ENCODE assay signal across 18 cellular contexts in genomic region chr3:150177673-150178378, GRCh38.
DNase-seq lines count a peak whose midpoint lies in the region; ATAC-seq, FAIRE-seq and TF ChIP-seq lines count a peak whose summit lies in the region.
"Had no signal": no experiment of that assay in that cellular context is flagged by ENCODE, and none has a peak within 500 bp of the region (broad histone marks: within the 10 kb centered on the region; RNA-seq: fewer than 3 reads in every experiment).

No MANE protein-coding gene starts in this region.

- H3K9me1 ChIP-seq in endothelial cell of umbilical vein (replicated peaks; ENCODE audit: control insufficient read depth, extremely low read depth, insufficient read depth, low read length) = no peaks in the 10 kb centered on the region

- H4K20me1 ChIP-seq in endothelial cell of umbilical vein (replicated peaks; ENCODE audit: control insufficient read depth, extremely low read depth, insufficient read depth, low read length) = no peaks in the 10 kb centered on the region
- no peaks in the 10 kb centered on the region for H4K20me1 ChIP-seq in HepG2 (ENCODE audit: insufficient read depth, low read length)

- intact Hi-C loops in endothelial cell of umbilical vein (cut with micrococcal nuclease) = no loop called here
- intact Hi-C loops in body of pancreas (cut with DNase I) = no loop called here
- intact Hi-C loops in HepG2 (cut with micrococcal nuclease; ENCODE audit: unreplicated experiment) = no loop called here

- peaks cover 37% of the 10 kb centered on the region for H3K4me1 Mint-ChIP-seq in nephron
- H3K4me1 Mint-ChIP-seq: CD4-positive, CD25-positive, alpha-beta regulatory T cell; immature natural killer cell had no signal

- no peak for FAIRE-seq in endothelial cell of umbilical vein (lab: Jason Lieb, UNC)
- FAIRE-seq in HepG2 (lab: Jason Lieb, UNC) = no peak

- H3K27me3 ChIP-seq in endothelial cell of umbilical vein (ENCODE audit: control insufficient read depth in 2 of 2, insufficient read depth in 2 of 2, low read length in 2 of 2) (peaks cover 11 to 26% of the 10 kb centered on the region in 2 experiments), body of pancreas (no peaks in the 10 kb centered on the region), HepG2 (ENCODE audit: control insufficient read depth in 1 of 2, insufficient read depth in 2 of 2, low read length in 2 of 2) (no peaks in the 10 kb centered on the region)

- BruUV-seq in endothelial cell of umbilical vein (replicated peaks; lab: Mats Ljungman, UMichigan) (no TSS peak), HepG2 (replicated peaks; lab: Mats Ljungman, UMichigan) (no TSS peak)

- no peak for TF ChIP-seq CTCF in endothelial cell of umbilical vein (IDR thresholded peaks at IDR 0.05; ENCODE audit: extremely low read depth in 1 of 2, insufficient read depth in 1 of 2, low read depth in 1 of 2, low read length in 2 of 2)
- TF ChIP-seq CTCF in nephron (IDR thresholded peaks at IDR 0.05; ENCODE audit: unreplicated experiment in 3 of 3) = no peak
- TF ChIP-seq CTCF in body of pancreas (IDR thresholded peaks at IDR 0.05) = no peak
- no peak for TF ChIP-seq CTCF in HepG2 (CRISPR knock-in tag; IDR thresholded peaks at IDR 0.05)

- H3K9ac ChIP-seq in endothelial cell of umbilical vein (replicated peaks; ENCODE audit: extremely low read depth, insufficient read depth, low read length) (no peak overlapping the region), HepG2 (ENCODE audit: insufficient read depth, low read depth, low read length) (no peak overlapping the region)

- H2AFZ ChIP-seq in endothelial cell of umbilical vein (ENCODE audit: low read depth, low read length) (no peak overlapping the region), HepG2 (ENCODE audit: low read length) (no peak overlapping the region)

- no peak overlapping the region for H3K4me2 ChIP-seq in endothelial cell of umbilical vein (ENCODE audit: insufficient read depth, low read length)
- H3K4me2 ChIP-seq in HepG2 (ENCODE audit: low read depth, low read length) = no peak overlapping the region

- H3K27me3 Mint-ChIP-seq in nephron (ENCODE audit: low read depth) = no peaks in the 10 kb centered on the region

- H3K4me3 ChIP-seq in endothelial cell of umbilical vein (replicated peaks in 1 of 3; ENCODE audit: insufficient read depth in 1 of 3, low read depth in 1 of 3, low read length in 3 of 3) (no peak overlapping the region), body of pancreas (no peak overlapping the region), HepG2 (replicated peaks in 1 of 3; ENCODE audit: insufficient read depth in 1 of 3, low read depth in 2 of 3, low read length in 3 of 3) (no peak overlapping the region)
- H3K4me3 ChIP-seq: esophagus squamous epithelium had no signal

- H3K27ac ChIP-seq in endothelial cell of umbilical vein (ENCODE audit: insufficient read depth, low read depth, low read length) (no peak overlapping the region), body of pancreas (no peak overlapping the region), HepG2 (ENCODE audit: extremely low read length, insufficient read depth, low read length) (no peak overlapping the region)
- H3K27ac ChIP-seq: esophagus squamous epithelium had no signal

- ATAC-seq in body of pancreas = no peak
- no peak for ATAC-seq in HepG2

- no peaks in the 10 kb centered on the region for H3K9me3 ChIP-seq in endothelial cell of umbilical vein (replicated peaks; ENCODE audit: control insufficient read depth, insufficient read depth, low read length)
- no peaks in the 10 kb centered on the region for H3K9me3 ChIP-seq in body of pancreas
- H3K9me3 ChIP-seq in HepG2 (ENCODE audit: low read length) = no peaks in the 10 kb centered on the region
- H3K9me3 ChIP-seq: esophagus squamous epithelium had no signal

- WGBS in body of pancreas, 2 donors = 79 to 87% methylated on average over 4 of the region's 4 CpGs
- 36% methylated on average over 4 of the region's 4 CpGs for WGBS in HepG2 (ENCODE audit: low lambda C conversion rate)

- dilution Hi-C loops in endothelial cell of umbilical vein (cut with MboI; ENCODE audit: extremely low pct_ligation_motif_present, low sequenced_read_pairs) = no loop called here

- TF ChIP-seq EP300 in HepG2 (IDR thresholded peaks at IDR 0.05; ENCODE audit: low read depth in 2 of 2, low read length in 2 of 2) (no peak), HepG2 (CRISPR knock-in tag; IDR thresholded peaks at IDR 0.05; ENCODE audit: borderline replicate concordance) (no peak)

- POLR2A ChIA-PET in endothelial cell of umbilical vein (lab: Charles Lee) = no interaction called here
- POLR2A ChIA-PET in HepG2 (lab: Yijun Ruan, JAX) = no interaction called here

- no peak overlapping the region for H3K4me3 Mint-ChIP-seq in nephron
- H3K4me3 Mint-ChIP-seq: CD4-positive, CD25-positive, alpha-beta regulatory T cell; immature natural killer cell had no signal

- no peaks in the 10 kb centered on the region for H3K36me3 Mint-ChIP-seq in nephron (ENCODE audit: low read depth)
- H3K36me3 Mint-ChIP-seq: CD4-positive, CD25-positive, alpha-beta regulatory T cell; immature natural killer cell had no signal

- DNase-seq in Ammon's horn (ENCODE audit: low spot score) = peak; percentile 22
- peak; percentile 65 for DNase-seq in NCI-H226
- no peak for DNase-seq in endothelial cell of umbilical vein (ENCODE audit: low read depth, low spot score)
- DNase-seq in body of pancreas = no peak
- no peak for DNase-seq in T-helper 2 cell
- no peak for DNase-seq in AML-193 (lab: John Stamatoyannopoulos, UW)
- DNase-seq in HepG2 (ENCODE audit: low spot score) = no peak
- DNase-seq: activated CD8-positive, alpha-beta memory T cell treated with anti-CD3 and anti-CD28 coated beads for 24 hours; activated gamma-delta T cell; CD4-positive, CD25-positive, alpha-beta regulatory T cell; esophagus squamous epithelium; immature natural killer cell; NCI-H1436; NCI-H526; retina; stimulated activated CD4-positive, alpha-beta T cell treated with anti-CD3 and anti-CD28 coated beads, Interleukin-4, amount 100 ng/mL, for 24 hours; T1000 had no signal

- H3K36me3 ChIP-seq in endothelial cell of umbilical vein (ENCODE audit: control insufficient read depth in 2 of 2, extremely low read depth in 1 of 2, insufficient read depth in 2 of 2, low read length in 2 of 2) = no peaks in the 10 kb centered on the region
- no peaks in the 10 kb centered on the region for H3K36me3 ChIP-seq in body of pancreas (replicated peaks in 1 of 2; ENCODE audit: insufficient read depth in 1 of 2, low read depth in 2 of 2)
- H3K36me3 ChIP-seq in HepG2 (replicated peaks in 1 of 2; ENCODE audit: control insufficient read depth in 1 of 2, insufficient read depth in 2 of 2, low read length in 2 of 2) = no peaks in the 10 kb centered on the region
- H3K36me3 ChIP-seq: esophagus squamous epithelium had no signal

- H3K79me2 ChIP-seq in endothelial cell of umbilical vein (ENCODE audit: control insufficient read depth, insufficient read depth, low read length) = no peaks in the 10 kb centered on the region
- no peaks in the 10 kb centered on the region for H3K79me2 ChIP-seq in HepG2 (ENCODE audit: insufficient read depth, low read length)

- no peaks in the 10 kb centered on the region for H3K9me3 Mint-ChIP-seq in nephron
- H3K9me3 Mint-ChIP-seq: immature natural killer cell had no signal

- in situ Hi-C loops in HepG2 (cut with HindIII; ENCODE audit: extremely low pct_ligation_motif_present, low pct_unique_long_range_greater_than_20kb) = no loop called here

- peak overlapping the region; percentile 28 to 78 (median 62) for H3K27ac Mint-ChIP-seq in nephron
- H3K27ac Mint-ChIP-seq: CD4-positive, CD25-positive, alpha-beta regulatory T cell; immature natural killer cell had no signal

- TF ChIP-seq POLR2A in endothelial cell of umbilical vein (IDR thresholded peaks at IDR 0.05; ENCODE audit: low read depth, low read length) (no peak), body of pancreas (IDR thresholded peaks at IDR 0.05) (no peak), HepG2 (IDR thresholded peaks at IDR 0.05; ENCODE audit: insufficient read depth in 1 of 2, low read depth in 2 of 2, low read length in 2 of 2) (no peak)

- TF ChIP-seq RAD21 in HepG2 (CRISPR knock-in tag; IDR thresholded peaks at IDR 0.05) = no peak

- CTCF ChIA-PET in endothelial cell of umbilical vein (lab: Charles Lee) = interaction anchor here (0.7 to 1.4 kb wide), 5 partner anchors 22 to 298 kb away, joined by 3 to 4 read pairs (median 3); no protein-coding TSS in a partner anchor
- CTCF ChIA-PET in HepG2 (lab: Yijun Ruan, JAX; ENCODE audit: low intra/inter-chr PET ratio, low total read pairs) = no interaction called here

- no peaks in the 10 kb centered on the region for H3K4me1 ChIP-seq in endothelial cell of umbilical vein (ENCODE audit: control insufficient read depth, extremely low read depth, insufficient read depth, low read length)
- peaks cover 19% of the 10 kb centered on the region for H3K4me1 ChIP-seq in body of pancreas
- peaks cover 12% of the 10 kb centered on the region; the same call in 1 of the 2 replicates for H3K4me1 ChIP-seq in HepG2 (ENCODE audit: insufficient read depth, low read length)
- H3K4me1 ChIP-seq: esophagus squamous epithelium had no signal

TF ChIP-seq in endothelial cell of umbilical vein, 7 proteins besides CTCF, POLR2A, EP300 and RAD21:
- TF ChIP-seq FOS (IDR thresholded peaks at IDR 0.05; ENCODE audit: borderline replicate concordance, insufficient read depth, low read length) (peak; percentile 45), MYC (IDR thresholded peaks at IDR 0.05; ENCODE audit: low read depth, low read length) (no peak)

TF ChIP-seq in HepG2, 621 proteins besides CTCF, POLR2A, EP300 and RAD21 (continues in another document):
- TF ChIP-seq ZNF639 (CRISPR knock-in tag; conservative IDR thresholded peaks at IDR 0.05) (no peak), SOX5 (CRISPR knock-in tag; IDR thresholded peaks at IDR 0.05; ENCODE audit: borderline replicate concordance) (no peak), ZNF788 (CRISPR knock-in tag; IDR thresholded peaks at IDR 0.05; ENCODE audit: borderline replicate concordance) (no peak), THAP8 (CRISPR knock-in tag; IDR thresholded peaks at IDR 0.05; ENCODE audit: borderline replicate concordance) (no peak), ZSCAN20 (CRISPR knock-in tag; IDR thresholded peaks at IDR 0.05; ENCODE audit: borderline replicate concordance) (no peak)

Comparison
In these comparisons a context has a peak if more than half of its experiments do, and no peak if none do; other contexts are left out.
1. DNase-seq: peak in Ammon's horn (single experiment) and NCI-H226 (single experiment); none in endothelial cell of umbilical vein (single experiment), body of pancreas (0 of 4), T-helper 2 cell (0 of 5), AML-193 (0 of 2) and HepG2 (single experiment).